In the genomic region with DNA sequence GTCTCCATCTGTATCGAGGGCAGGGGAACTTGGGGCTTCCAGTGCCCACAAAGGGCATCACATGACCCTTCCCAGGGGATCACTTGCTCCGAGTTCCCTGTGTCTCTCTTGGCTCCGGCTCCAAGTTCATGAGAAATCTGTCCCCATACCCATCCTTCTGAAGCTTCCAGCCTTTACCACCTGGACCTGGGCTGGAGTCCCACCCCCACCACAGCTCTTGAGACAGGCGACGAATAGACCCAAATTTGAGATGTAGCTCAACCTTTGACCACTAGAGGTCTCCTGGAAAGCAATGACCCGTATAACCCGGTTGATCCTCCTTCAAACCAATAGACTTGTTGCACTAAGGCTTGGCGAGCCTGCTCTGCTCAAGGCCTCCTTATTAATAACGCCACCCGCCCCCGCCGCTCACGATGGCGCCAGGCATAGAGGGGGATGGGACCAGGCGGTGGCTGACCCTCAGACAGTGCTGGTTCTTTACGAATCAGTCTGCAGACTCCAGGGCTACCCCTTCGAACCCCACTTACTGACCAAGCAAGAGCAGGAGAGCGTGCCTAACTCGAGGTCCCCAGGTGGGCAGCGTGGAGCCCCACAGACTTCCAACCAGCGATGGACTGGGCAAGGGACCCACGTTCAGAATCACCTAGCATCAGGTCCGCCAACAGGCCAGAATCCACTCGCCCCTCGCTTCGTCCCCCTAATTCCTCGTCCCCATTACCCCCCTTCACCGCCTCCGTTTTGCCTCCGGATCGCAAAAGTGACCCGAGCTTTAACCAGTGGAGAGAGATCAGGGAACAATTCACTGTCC, we compare ENCODE assay signal across 1 cellular context.
TF ChIP-seq lines count a peak whose summit lies in the region.

No MANE protein-coding gene starts in this region.

TF ChIP-seq in K562, 482 proteins besides CTCF, POLR2A, EP300 and RAD21 (continued from another document and continues in another):
- TF ChIP-seq PCBP1 (IDR thresholded peaks at IDR 0.05; ENCODE audit: low read depth, low read length, poor library complexity, severe bottlenecking) (no peak), FOXK2 (conservative IDR thresholded peaks at IDR 0.05 in 1 of 2, IDR thresholded peaks at IDR 0.05 in 1 of 2; ENCODE audit: low read depth in 2 of 2) (peak in 1 of 2 experiments; percentile 54; a peak in 1 of 4 replicates), EHMT2 (IDR thresholded peaks at IDR 0.05) (0 out of 2 replicates have a peak, but pooled peaks have one; percentile 21), RNF2 (IDR thresholded peaks at IDR 0.05) (no peak), TAF7 (tag; IDR thresholded peaks at IDR 0.05) (no peak), POLR2B (IDR thresholded peaks at IDR 0.05; ENCODE audit: low read depth, partially characterized antibody) (no peak), ELF4 (CRISPR knock-in tag; IDR thresholded peaks at IDR 0.05) (no peak), PHF20 (IDR thresholded peaks at IDR 0.05; ENCODE audit: partially characterized antibody) (no peak), ZBTB17 (CRISPR knock-in tag; IDR thresholded peaks at IDR 0.05) (no peak), ZNF79 (CRISPR knock-in tag; IDR thresholded peaks at IDR 0.05; ENCODE audit: low read depth) (no peak), EGR1 (conservative IDR thresholded peaks at IDR 0.05) (0 out of 2 replicates have a peak, but pooled peaks have one; percentile 18), GTF2E2 (tag; IDR thresholded peaks at IDR 0.05) (no peak), ZKSCAN3 (CRISPR knock-in tag; IDR thresholded peaks at IDR 0.05) (no peak), CBFB (CRISPR knock-in tag; IDR thresholded peaks at IDR 0.05) (peak; percentile 63; the same call in 1 of the 2 replicates), ZNF274 (IDR thresholded peaks at IDR 0.05; ENCODE audit: borderline replicate concordance, low read depth, low read length) (no peak), NR2C1 (IDR thresholded peaks at IDR 0.05) (no peak), NR2C1 (tag; IDR thresholded peaks at IDR 0.05) (0 out of 2 replicates have a peak, but pooled peaks have one; percentile 37), ZSCAN29 (IDR thresholded peaks at IDR 0.05) (peak; percentile 29; the same call in 1 of the 2 replicates), TAL1 (IDR thresholded peaks at IDR 0.05) (no peak), BHLHE40 (IDR thresholded peaks at IDR 0.05; ENCODE audit: low read length) (no peak), NRF1 (conservative IDR thresholded peaks at IDR 0.05 in 1 of 2, IDR thresholded peaks at IDR 0.05 in 1 of 2) (no peak), ZNF224 (CRISPR knock-in tag; IDR thresholded peaks at IDR 0.05) (no peak), ZNF324 (CRISPR knock-in tag; IDR thresholded peaks at IDR 0.05) (no peak), ZNF507 (tag; conservative IDR thresholded peaks at IDR 0.05) (no peak), YY1 (IDR thresholded peaks at IDR 0.05; ENCODE audit: borderline replicate concordance in 1 of 3, control insufficient read depth in 1 of 3, extremely low read depth in 1 of 3, insufficient read depth in 3 of 3, insufficient read length in 1 of 3, insufficient replicate concordance in 2 of 3, low read depth in 1 of 3, low read length in 2 of 3) (peak in 1 of 3 experiments; percentile 33), ZNF143 (CRISPR knock-in tag; IDR thresholded peaks at IDR 0.05) (no peak), ZNF717 (CRISPR knock-in tag; IDR thresholded peaks at IDR 0.05) (no peak), STAG1 (CRISPR knock-in tag; IDR thresholded peaks at IDR 0.05; ENCODE audit: borderline replicate concordance) (no peak), ZNF282 (CRISPR knock-in tag; IDR thresholded peaks at IDR 0.05) (no peak), ELF1 (tag; IDR thresholded peaks at IDR 0.05) (no peak), ZNF561 (CRISPR knock-in tag; conservative IDR thresholded peaks at IDR 0.05) (no peak), DNMT1 (IDR thresholded peaks at IDR 0.05) (no peak), GTF2A2 (tag; IDR thresholded peaks at IDR 0.05) (no peak)
- TF ChIP-seq, protein P1, sequence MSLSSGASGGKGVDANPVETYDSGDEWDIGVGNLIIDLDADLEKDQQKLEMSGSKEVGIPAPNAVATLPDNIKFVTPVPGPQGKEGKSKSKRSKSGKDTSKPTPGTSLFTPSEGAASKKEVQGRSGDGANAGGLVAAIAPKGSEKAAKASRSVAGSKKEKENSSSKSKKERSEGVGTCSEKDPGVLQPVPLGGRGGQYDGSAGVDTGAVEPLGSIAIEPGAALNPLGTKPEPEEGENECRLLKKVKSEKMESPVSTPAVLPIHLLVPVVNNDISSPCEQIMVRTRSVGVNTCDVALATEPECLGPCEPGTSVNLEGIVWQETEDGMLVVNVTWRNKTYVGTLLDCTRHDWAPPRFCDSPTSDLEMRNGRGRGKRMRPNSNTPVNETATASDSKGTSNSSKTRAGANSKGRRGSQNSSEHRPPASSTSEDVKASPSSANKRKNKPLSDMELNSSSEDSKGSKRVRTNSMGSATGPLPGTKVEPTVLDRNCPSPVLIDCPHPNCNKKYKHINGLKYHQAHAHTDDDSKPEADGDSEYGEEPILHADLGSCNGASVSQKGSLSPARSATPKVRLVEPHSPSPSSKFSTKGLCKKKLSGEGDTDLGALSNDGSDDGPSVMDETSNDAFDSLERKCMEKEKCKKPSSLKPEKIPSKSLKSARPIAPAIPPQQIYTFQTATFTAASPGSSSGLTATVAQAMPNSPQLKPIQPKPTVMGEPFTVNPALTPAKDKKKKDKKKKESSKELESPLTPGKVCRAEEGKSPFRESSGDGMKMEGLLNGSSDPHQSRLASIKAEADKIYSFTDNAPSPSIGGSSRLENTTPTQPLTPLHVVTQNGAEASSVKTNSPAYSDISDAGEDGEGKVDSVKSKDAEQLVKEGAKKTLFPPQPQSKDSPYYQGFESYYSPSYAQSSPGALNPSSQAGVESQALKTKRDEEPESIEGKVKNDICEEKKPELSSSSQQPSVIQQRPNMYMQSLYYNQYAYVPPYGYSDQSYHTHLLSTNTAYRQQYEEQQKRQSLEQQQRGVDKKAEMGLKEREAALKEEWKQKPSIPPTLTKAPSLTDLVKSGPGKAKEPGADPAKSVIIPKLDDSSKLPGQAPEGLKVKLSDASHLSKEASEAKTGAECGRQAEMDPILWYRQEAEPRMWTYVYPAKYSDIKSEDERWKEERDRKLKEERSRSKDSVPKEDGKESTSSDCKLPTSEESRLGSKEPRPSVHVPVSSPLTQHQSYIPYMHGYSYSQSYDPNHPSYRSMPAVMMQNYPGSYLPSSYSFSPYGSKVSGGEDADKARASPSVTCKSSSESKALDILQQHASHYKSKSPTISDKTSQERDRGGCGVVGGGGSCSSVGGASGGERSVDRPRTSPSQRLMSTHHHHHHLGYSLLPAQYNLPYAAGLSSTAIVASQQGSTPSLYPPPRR (CRISPR knock-in tag; IDR thresholded peaks at IDR 0.05; ENCODE audit: borderline replicate concordance): no peak
- TF ChIP-seq, protein P2, sequence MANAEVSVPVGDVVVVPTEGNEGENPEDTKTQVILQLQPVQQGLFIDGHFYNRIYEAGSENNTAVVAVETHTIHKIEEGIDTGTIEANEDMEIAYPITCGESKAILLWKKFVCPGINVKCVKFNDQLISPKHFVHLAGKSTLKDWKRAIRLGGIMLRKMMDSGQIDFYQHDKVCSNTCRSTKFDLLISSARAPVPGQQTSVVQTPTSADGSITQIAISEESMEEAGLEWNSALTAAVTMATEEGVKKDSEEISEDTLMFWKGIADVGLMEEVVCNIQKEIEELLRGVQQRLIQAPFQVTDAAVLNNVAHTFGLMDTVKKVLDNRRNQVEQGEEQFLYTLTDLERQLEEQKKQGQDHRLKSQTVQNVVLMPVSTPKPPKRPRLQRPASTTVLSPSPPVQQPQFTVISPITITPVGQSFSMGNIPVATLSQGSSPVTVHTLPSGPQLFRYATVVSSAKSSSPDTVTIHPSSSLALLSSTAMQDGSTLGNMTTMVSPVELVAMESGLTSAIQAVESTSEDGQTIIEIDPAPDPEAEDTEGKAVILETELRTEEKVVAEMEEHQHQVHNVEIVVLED (CRISPR knock-in tag; IDR thresholded peaks at IDR 0.05): no peak
- TF ChIP-seq, protein P3, sequence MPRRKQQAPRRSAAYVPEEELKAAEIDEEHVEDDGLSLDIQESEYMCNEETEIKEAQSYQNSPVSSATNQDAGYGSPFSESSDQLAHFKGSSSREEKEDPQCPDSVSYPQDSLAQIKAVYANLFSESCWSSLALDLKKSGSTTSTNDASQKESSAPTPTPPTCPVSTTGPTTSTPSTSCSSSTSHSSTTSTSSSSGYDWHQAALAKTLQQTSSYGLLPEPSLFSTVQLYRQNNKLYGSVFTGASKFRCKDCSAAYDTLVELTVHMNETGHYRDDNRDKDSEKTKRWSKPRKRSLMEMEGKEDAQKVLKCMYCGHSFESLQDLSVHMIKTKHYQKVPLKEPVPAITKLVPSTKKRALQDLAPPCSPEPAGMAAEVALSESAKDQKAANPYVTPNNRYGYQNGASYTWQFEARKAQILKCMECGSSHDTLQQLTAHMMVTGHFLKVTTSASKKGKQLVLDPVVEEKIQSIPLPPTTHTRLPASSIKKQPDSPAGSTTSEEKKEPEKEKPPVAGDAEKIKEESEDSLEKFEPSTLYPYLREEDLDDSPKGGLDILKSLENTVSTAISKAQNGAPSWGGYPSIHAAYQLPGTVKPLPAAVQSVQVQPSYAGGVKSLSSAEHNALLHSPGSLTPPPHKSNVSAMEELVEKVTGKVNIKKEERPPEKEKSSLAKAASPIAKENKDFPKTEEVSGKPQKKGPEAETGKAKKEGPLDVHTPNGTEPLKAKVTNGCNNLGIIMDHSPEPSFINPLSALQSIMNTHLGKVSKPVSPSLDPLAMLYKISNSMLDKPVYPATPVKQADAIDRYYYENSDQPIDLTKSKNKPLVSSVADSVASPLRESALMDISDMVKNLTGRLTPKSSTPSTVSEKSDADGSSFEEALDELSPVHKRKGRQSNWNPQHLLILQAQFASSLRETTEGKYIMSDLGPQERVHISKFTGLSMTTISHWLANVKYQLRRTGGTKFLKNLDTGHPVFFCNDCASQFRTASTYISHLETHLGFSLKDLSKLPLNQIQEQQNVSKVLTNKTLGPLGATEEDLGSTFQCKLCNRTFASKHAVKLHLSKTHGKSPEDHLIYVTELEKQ (CRISPR knock-in tag; IDR thresholded peaks at IDR 0.05): no peak
- TF ChIP-seq, protein P4, sequence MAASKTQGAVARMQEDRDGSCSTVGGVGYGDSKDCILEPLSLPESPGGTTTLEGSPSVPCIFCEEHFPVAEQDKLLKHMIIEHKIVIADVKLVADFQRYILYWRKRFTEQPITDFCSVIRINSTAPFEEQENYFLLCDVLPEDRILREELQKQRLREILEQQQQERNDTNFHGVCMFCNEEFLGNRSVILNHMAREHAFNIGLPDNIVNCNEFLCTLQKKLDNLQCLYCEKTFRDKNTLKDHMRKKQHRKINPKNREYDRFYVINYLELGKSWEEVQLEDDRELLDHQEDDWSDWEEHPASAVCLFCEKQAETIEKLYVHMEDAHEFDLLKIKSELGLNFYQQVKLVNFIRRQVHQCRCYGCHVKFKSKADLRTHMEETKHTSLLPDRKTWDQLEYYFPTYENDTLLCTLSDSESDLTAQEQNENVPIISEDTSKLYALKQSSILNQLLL (CRISPR knock-in tag; IDR thresholded peaks at IDR 0.05; ENCODE audit: borderline replicate concordance): no peak
- TF ChIP-seq, protein P5, sequence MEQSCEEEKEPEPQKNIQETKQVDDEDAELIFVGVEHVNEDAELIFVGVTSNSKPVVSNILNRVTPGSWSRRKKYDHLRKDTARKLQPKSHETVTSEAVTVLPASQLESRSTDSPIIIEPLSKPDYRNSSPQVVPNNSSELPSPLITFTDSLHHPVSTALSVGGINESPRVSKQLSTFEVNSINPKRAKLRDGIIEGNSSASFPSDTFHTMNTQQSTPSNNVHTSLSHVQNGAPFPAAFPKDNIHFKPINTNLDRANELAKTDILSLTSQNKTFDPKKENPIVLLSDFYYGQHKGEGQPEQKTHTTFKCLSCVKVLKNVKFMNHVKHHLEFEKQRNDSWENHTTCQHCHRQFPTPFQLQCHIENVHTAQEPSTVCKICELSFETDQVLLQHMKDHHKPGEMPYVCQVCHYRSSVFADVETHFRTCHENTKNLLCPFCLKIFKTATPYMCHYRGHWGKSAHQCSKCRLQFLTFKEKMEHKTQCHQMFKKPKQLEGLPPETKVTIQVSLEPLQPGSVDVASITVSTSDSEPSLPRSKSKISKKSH (CRISPR knock-in tag; IDR thresholded peaks at IDR 0.05): no peak
- TF ChIP-seq, protein P6, sequence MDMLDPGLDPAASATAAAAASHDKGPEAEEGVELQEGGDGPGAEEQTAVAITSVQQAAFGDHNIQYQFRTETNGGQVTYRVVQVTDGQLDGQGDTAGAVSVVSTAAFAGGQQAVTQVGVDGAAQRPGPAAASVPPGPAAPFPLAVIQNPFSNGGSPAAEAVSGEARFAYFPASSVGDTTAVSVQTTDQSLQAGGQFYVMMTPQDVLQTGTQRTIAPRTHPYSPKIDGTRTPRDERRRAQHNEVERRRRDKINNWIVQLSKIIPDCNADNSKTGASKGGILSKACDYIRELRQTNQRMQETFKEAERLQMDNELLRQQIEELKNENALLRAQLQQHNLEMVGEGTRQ (CRISPR knock-in tag; IDR thresholded peaks at IDR 0.05): 0 out of 2 replicates have a peak, but pooled peaks have one; percentile 31
- TF ChIP-seq, protein P7, sequence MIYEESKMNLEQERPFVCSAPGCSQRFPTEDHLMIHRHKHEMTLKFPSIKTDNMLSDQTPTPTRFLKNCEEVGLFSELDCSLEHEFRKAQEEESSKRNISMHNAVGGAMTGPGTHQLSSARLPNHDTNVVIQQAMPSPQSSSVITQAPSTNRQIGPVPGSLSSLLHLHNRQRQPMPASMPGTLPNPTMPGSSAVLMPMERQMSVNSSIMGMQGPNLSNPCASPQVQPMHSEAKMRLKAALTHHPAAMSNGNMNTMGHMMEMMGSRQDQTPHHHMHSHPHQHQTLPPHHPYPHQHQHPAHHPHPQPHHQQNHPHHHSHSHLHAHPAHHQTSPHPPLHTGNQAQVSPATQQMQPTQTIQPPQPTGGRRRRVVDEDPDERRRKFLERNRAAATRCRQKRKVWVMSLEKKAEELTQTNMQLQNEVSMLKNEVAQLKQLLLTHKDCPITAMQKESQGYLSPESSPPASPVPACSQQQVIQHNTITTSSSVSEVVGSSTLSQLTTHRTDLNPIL (CRISPR knock-in tag; IDR thresholded peaks at IDR 0.05): no peak
- TF ChIP-seq, protein P8, sequence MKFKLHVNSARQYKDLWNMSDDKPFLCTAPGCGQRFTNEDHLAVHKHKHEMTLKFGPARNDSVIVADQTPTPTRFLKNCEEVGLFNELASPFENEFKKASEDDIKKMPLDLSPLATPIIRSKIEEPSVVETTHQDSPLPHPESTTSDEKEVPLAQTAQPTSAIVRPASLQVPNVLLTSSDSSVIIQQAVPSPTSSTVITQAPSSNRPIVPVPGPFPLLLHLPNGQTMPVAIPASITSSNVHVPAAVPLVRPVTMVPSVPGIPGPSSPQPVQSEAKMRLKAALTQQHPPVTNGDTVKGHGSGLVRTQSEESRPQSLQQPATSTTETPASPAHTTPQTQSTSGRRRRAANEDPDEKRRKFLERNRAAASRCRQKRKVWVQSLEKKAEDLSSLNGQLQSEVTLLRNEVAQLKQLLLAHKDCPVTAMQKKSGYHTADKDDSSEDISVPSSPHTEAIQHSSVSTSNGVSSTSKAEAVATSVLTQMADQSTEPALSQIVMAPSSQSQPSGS (CRISPR knock-in tag; IDR thresholded peaks at IDR 0.05): no peak
- TF ChIP-seq, protein P9, sequence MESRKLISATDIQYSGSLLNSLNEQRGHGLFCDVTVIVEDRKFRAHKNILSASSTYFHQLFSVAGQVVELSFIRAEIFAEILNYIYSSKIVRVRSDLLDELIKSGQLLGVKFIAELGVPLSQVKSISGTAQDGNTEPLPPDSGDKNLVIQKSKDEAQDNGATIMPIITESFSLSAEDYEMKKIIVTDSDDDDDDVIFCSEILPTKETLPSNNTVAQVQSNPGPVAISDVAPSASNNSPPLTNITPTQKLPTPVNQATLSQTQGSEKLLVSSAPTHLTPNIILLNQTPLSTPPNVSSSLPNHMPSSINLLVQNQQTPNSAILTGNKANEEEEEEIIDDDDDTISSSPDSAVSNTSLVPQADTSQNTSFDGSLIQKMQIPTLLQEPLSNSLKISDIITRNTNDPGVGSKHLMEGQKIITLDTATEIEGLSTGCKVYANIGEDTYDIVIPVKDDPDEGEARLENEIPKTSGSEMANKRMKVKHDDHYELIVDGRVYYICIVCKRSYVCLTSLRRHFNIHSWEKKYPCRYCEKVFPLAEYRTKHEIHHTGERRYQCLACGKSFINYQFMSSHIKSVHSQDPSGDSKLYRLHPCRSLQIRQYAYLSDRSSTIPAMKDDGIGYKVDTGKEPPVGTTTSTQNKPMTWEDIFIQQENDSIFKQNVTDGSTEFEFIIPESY (CRISPR knock-in tag; IDR thresholded peaks at IDR 0.05): peak; percentile 91
